In genomic region chr10:98215378-98215777, GRCh38 we compare ENCODE assay signal across 20 cellular contexts. TPM values are rescaled to one million over a fixed set of nuclear protein-coding genes. Genes with fewer than 3 reads are reported as not detected.
DNase-seq lines count a peak whose midpoint lies in the region; ATAC-seq, FAIRE-seq and TF ChIP-seq lines count a peak whose summit lies in the region.
"Had no signal": no experiment of that assay in that cellular context is flagged by ENCODE, and none has a peak within 500 bp of the region (broad histone marks: within the 10 kb centered on the region; RNA-seq: fewer than 3 reads in every experiment).

No MANE protein-coding gene starts in this region.

- H3F3A ChIP-seq in GM23338 (replicated peaks; ENCODE audit: low read depth), result no peaks in the 10 kb centered on the region

- POLR2A ChIA-PET in H1 (lab: Charles Lee; ENCODE audit: partially characterized antibody), result no interaction called here

- H2AFZ ChIP-seq in GM23338, result no peak overlapping the region
- H2AFZ ChIP-seq in H1 (ENCODE audit: low read length), result no peak overlapping the region
- H2AFZ ChIP-seq: GM23248 had no signal

- H3K4me1 ChIP-seq in GM23338 (ENCODE audit: insufficient read depth), result no peaks in the 10 kb centered on the region
- no peaks in the 10 kb centered on the region for H3K4me1 ChIP-seq in H1 (replicated peaks in 1 of 4; ENCODE audit: control insufficient read depth in 3 of 4, insufficient read depth in 4 of 4, low read length in 3 of 4)
- peaks cover 0 to 4% of the 10 kb centered on the region in 2 donors for H3K4me1 ChIP-seq in gastrocnemius medialis
- H3K4me1 ChIP-seq: HAP-1 had no signal

- H3K36me3 Mint-ChIP-seq in GM23338 (ENCODE audit: low read depth), result peaks cover 7% of the 10 kb centered on the region; the same call in 1 of the 3 replicates

- no peak for TF ChIP-seq EP300 in H1 (IDR thresholded peaks at IDR 0.05; ENCODE audit: borderline replicate concordance in 1 of 2, low read depth in 2 of 2, low read length in 2 of 2)

- H3K23ac ChIP-seq in H1 (ENCODE audit: insufficient read length), result no peak overlapping the region

- H3K36me3 ChIP-seq in GM23338 (ENCODE audit: insufficient read depth), result no peaks in the 10 kb centered on the region
- H3K36me3 ChIP-seq in H1 (ENCODE audit: control insufficient read depth in 2 of 4, insufficient read depth in 4 of 4, low read length in 3 of 4), result no peaks in the 10 kb centered on the region
- H3K36me3 ChIP-seq in gastrocnemius medialis, result no peaks in the 10 kb centered on the region
- H3K36me3 ChIP-seq: HAP-1 had no signal

- intact Hi-C loops in gastrocnemius medialis (cut with DNase I; ENCODE audit: low total_unique reads), result no loop called here

- in situ Hi-C loops in gastrocnemius medialis (cut with MboI; ENCODE audit: low sequenced_read_pairs in 4 of 4), result no loop called here

- H3K4me1 Mint-ChIP-seq in GM23338, result no peaks in the 10 kb centered on the region

- H3K4me3 ChIP-seq in GM23338 (no peak overlapping the region), H1 (ENCODE audit: extremely low read depth in 1 of 4, insufficient read depth in 2 of 4, low read depth in 3 of 4, low read length in 4 of 4) (no peak overlapping the region), gastrocnemius medialis (no peak overlapping the region)
- H3K4me3 ChIP-seq: BLaER1, GM23248, HAP-1 had no signal

- H3K79me2 ChIP-seq in GM23338 (replicated peaks; ENCODE audit: insufficient read depth), result peaks cover 48% of the 10 kb centered on the region
- H3K79me2 ChIP-seq in H1 (ENCODE audit: control insufficient read depth in 1 of 2, insufficient read depth in 2 of 2, low read length in 2 of 2), result peaks cover 0 to 24% of the 10 kb centered on the region in 2 experiments; a peak in 2 of 4 replicates

- H3K27ac Mint-ChIP-seq in GM23338, result peak overlapping the region; percentile 64
- H3K27ac Mint-ChIP-seq: B cell; CD4-positive, CD25-positive, alpha-beta regulatory T cell; CD8-positive, alpha-beta T cell had no signal

- TF ChIP-seq POLR2A in H1 (IDR thresholded peaks at IDR 0.05; ENCODE audit: control extremely low read depth in 1 of 2, low read depth in 2 of 2, low read length in 2 of 2), result no peak
- no peak for TF ChIP-seq POLR2A in gastrocnemius medialis (IDR thresholded peaks at IDR 0.05)

- no peak overlapping the region for H2BK5ac ChIP-seq in H1 (ENCODE audit: low read depth, low read length)

- H2BK20ac ChIP-seq in H1 (ENCODE audit: low read length), result no peak overlapping the region

- H3K79me1 ChIP-seq in H1 (ENCODE audit: low read depth, low read length), result no peaks in the 10 kb centered on the region

- H3K27me3 ChIP-seq in GM23338 (ENCODE audit: insufficient read depth) (no peaks in the 10 kb centered on the region), H1 (replicated peaks in 1 of 4; ENCODE audit: control insufficient read depth in 3 of 4, extremely low read depth in 1 of 4, insufficient read depth in 3 of 4, low read length in 3 of 4) (no peaks in the 10 kb centered on the region), gastrocnemius medialis (no peaks in the 10 kb centered on the region)
- H3K27me3 ChIP-seq: BLaER1 had no signal

- H2BK120ac ChIP-seq in H1 (replicated peaks; ENCODE audit: low read depth, low read length), result no peak overlapping the region

- no peak overlapping the region for H4K5ac ChIP-seq in H1 (ENCODE audit: insufficient read length, low read depth, low read length)

- H2BK15ac ChIP-seq in H1 (ENCODE audit: low read length), result no peak overlapping the region

- CTCF ChIA-PET in H1 (lab: Charles Lee; ENCODE audit: partially characterized antibody), result interaction anchor here (0.6 to 1.5 kb wide), 2 partner anchors 44 to 826 kb away, joined by 4 read pairs; no protein-coding TSS in a partner anchor

- no peak overlapping the region for H3K4ac ChIP-seq in H1 (replicated peaks; ENCODE audit: insufficient read length, low read depth, low read length)

- H2BK12ac ChIP-seq in H1 (ENCODE audit: low read depth, low read length), result no peak overlapping the region

- FAIRE-seq in G401.6 (lab: Jason Lieb, UNC) (peak; percentile 60), H1 (lab: Jason Lieb, UNC) (no peak)
- FAIRE-seq: D721Med, GM12891, GM19239 had no signal

- no peaks in the 10 kb centered on the region; the same call in 1 of the 2 replicates for H3K23me2 ChIP-seq in H1 (ENCODE audit: low read depth, low read length)

- TF ChIP-seq RAD21 in H1 (IDR thresholded peaks at IDR 0.05 in 1 of 2, conservative IDR thresholded peaks at IDR 0.05 in 1 of 2; ENCODE audit: low read depth in 2 of 2, low read length in 2 of 2), result no peak

- no peaks in the 10 kb centered on the region for H3K27me3 Mint-ChIP-seq in GM23338 (ENCODE audit: insufficient read depth, low read depth, poor library complexity)
- H3K27me3 Mint-ChIP-seq: B cell; CD4-positive, CD25-positive, alpha-beta regulatory T cell had no signal

- no peak overlapping the region for H3K9ac ChIP-seq in H1 (replicated peaks in 1 of 4; ENCODE audit: extremely low read depth in 1 of 4, low read depth in 3 of 4, low read length in 3 of 4)
- H3K9ac ChIP-seq: BLaER1, GM23248 had no signal

- no peaks in the 10 kb centered on the region for H3K9me3 ChIP-seq in H1 (ENCODE audit: insufficient read depth in 2 of 2, low read depth in 1 of 2, low read length in 1 of 2)
- H3K9me3 ChIP-seq in gastrocnemius medialis, result peaks cover 0 to 7% (median 3%) of the 10 kb centered on the region in 3 donors
- H3K9me3 ChIP-seq: HAP-1 had no signal

- WGBS in H1 (ENCODE audit: extremely low coverage in 1 of 2, insufficient coverage in 1 of 2, insufficient read length in 1 of 2, insufficient replicate concordance in 2 of 2, low coverage in 1 of 2, low lambda C conversion rate in 2 of 2, missing lambda C conversion rate in 1 of 2), 2 experiments, result 92% methylated on average over 2 of the region's 2 CpGs; no CpG with 5 or more reads in 1 of the 2 experiments

- no peak overlapping the region for H3K18ac ChIP-seq in H1 (ENCODE audit: extremely low read depth, low read length)

- no peak overlapping the region for H3K27ac ChIP-seq in GM23338 (ENCODE audit: low read depth)
- no peak overlapping the region for H3K27ac ChIP-seq in H1 (ENCODE audit: low read depth, low read length)
- H3K27ac ChIP-seq in gastrocnemius medialis, result no peak overlapping the region
- H3K27ac ChIP-seq: BLaER1, C4-2B, GM23248 had no signal

- DNase-seq in GM23338 (ENCODE audit: low spot score) (no peak), H1 (ENCODE audit: low read depth in 1 of 2, low spot score in 2 of 2) (no peak), MV-4-11 (lab: John Stamatoyannopoulos, UW) (no peak), gastrocnemius medialis (no peak)
- DNase-seq in central memory CD4-positive, alpha-beta T cell, result no peak
- DNase-seq: CD4-positive, CD25-positive, alpha-beta regulatory T cell; CD8-positive, alpha-beta T cell; DMS 273 treated with DMSO at 0.1 percent for 48 hours; DMS79; EL; GF-D8; GM23248 had no signal

- no peak overlapping the region for H2AK5ac ChIP-seq in H1 (ENCODE audit: low read depth, low read length)

- peaks cover 4% of the 10 kb centered on the region; the same call in 2 of the 3 replicates for H3K9me3 Mint-ChIP-seq in GM23338

- no peak overlapping the region for H3K14ac ChIP-seq in H1 (ENCODE audit: insufficient read length)

- H3K56ac ChIP-seq in H1 (replicated peaks; ENCODE audit: insufficient read length, low read depth, low read length), result no peak overlapping the region

- H4K91ac ChIP-seq in H1 (replicated peaks; ENCODE audit: insufficient read length, low read length), result no peak overlapping the region

- TF ChIP-seq CTCF in GM23338 (conservative IDR thresholded peaks at IDR 0.05; ENCODE audit: low read depth in 2 of 2), result no peak
- TF ChIP-seq CTCF in H1 (IDR thresholded peaks at IDR 0.05; ENCODE audit: control extremely low read depth in 1 of 3, insufficient read depth in 1 of 3, low read depth in 1 of 3, low read length in 3 of 3), result no peak
- no peak for TF ChIP-seq CTCF in gastrocnemius medialis (IDR thresholded peaks at IDR 0.05 in 4 of 5, conservative IDR thresholded peaks at IDR 0.05 in 1 of 5)

- no peak overlapping the region for H3K4me3 Mint-ChIP-seq in GM23338
- H3K4me3 Mint-ChIP-seq: B cell; CD4-positive, CD25-positive, alpha-beta regulatory T cell; CD8-positive, alpha-beta T cell had no signal

- no peaks in the 10 kb centered on the region for H3K9me2 ChIP-seq in GM23338 (ENCODE audit: insufficient read depth)

- H4K8ac ChIP-seq in H1 (ENCODE audit: extremely low read depth, insufficient read depth, low read length), result no peak overlapping the region

- H4K20me1 ChIP-seq in GM23338 (replicated peaks; ENCODE audit: insufficient read depth), result peaks cover 9% of the 10 kb centered on the region; the same call in 1 of the 2 replicates
- H4K20me1 ChIP-seq in H1 (replicated peaks in 1 of 2; ENCODE audit: control insufficient read depth in 1 of 2, insufficient read depth in 2 of 2, low read length in 2 of 2), result no peaks in the 10 kb centered on the region

- H3K4me2 ChIP-seq in GM23338 (no peak overlapping the region), H1 (ENCODE audit: insufficient read depth in 1 of 2, low read depth in 2 of 2, low read length in 2 of 2) (no peak overlapping the region)
- H3K4me2 ChIP-seq: BLaER1 had no signal

- ATAC-seq in GM23338, result no peak
- ATAC-seq in gastrocnemius medialis, result no peak
- ATAC-seq: CD8-positive, alpha-beta T cell had no signal

TF ChIP-seq in GM23338, 12 proteins besides CTCF, POLR2A, EP300 and RAD21 (continues in another document):
- TF ChIP-seq JUNB (IDR thresholded peaks at IDR 0.05; ENCODE audit: unreplicated experiment) (no peak), EZH2 (IDR thresholded peaks at IDR 0.05; ENCODE audit: low read depth, unreplicated experiment) (no peak), ZNF114 (CRISPR knock-in tag; IDR thresholded peaks at IDR 0.05) (no peak)

TF ChIP-seq in H1, 55 proteins besides CTCF, POLR2A, EP300 and RAD21:
- TF ChIP-seq EZH2 (IDR thresholded peaks at IDR 0.05; ENCODE audit: low read depth, low read length, severe bottlenecking) (no peak), MAFK (IDR thresholded peaks at IDR 0.05; ENCODE audit: low read depth, low read length) (peak; percentile 72), TAF1 (IDR thresholded peaks at IDR 0.05; ENCODE audit: low read depth, low read length) (no peak)

RNA-seq across cellular contexts. Expression of gene LOXL4, which starts 52.6 kb away (rescaled TPM):
- 0.23 and 0.38 TPM in 2 replicates for total RNA-seq in GM23338 (2014; rRNA removed; shearing (Covaris generic))
- polyA plus RNA-seq in GM23338 (2016; fragmentation: Nextera tagmentation; extraction: Ambion mirVana) (0.16 and 0.21 TPM in 2 replicates), H1 (2011; rRNA removed) (0.27 and 0.42 TPM in 2 replicates)
- 0.13 and 0.42 TPM in 2 replicates for total RNA-seq in H1 (2021; fragmentation: NEBNext Ultra II Directional; extraction: Animal tissue kit (Norgen Biotek cat#: 25700))
- polyA plus RNA-seq in H1 (2011; cell fraction: cytosol; rRNA removed), result 0.31 TPM
- polyA plus RNA-seq in H1 (2011; cell fraction: nucleus; rRNA removed), result 0.90 TPM
- polyA plus RNA-seq in H1 (2012, experiment 1 of 2), result 0.23 to 0.35 TPM (median 0.30 TPM) in 4 replicates
- polyA plus RNA-seq in H1 (2012, experiment 2 of 2), result 0.14 TPM
- polyA plus RNA-seq in H1 (2013, experiment 1 of 2), result 0.30 TPM
- 0.22 TPM for polyA plus RNA-seq in H1 (2013, experiment 2 of 2)
- 0.28 and 0.39 TPM in 2 replicates for polyA minus RNA-seq in H1 (2011; rRNA and poly(A)+ RNA removed)
- not detected for polyA minus RNA-seq in H1 (2011; cell fraction: cytosol; rRNA and poly(A)+ RNA removed)
- polyA minus RNA-seq in H1 (2011; cell fraction: nucleus; rRNA and poly(A)+ RNA removed), result not detected
- total RNA-seq in gastrocnemius medialis, result 1 to 10 TPM; 1.6 to 6.9 (median 4.7) TPM
- total RNA-seq: B cell; CD4-positive, CD25-positive, alpha-beta regulatory T cell had no signal
